In genomic region chr5:169037478-169037877, GRCh38 we compare ENCODE assay signal across 15 cellular contexts.
DNase-seq lines count a peak whose midpoint lies in the region; ATAC-seq and TF ChIP-seq lines count a peak whose summit lies in the region.
"Had no signal": no experiment of that assay in that cellular context is flagged by ENCODE, and none has a peak within 500 bp of the region (broad histone marks: within the 10 kb centered on the region; RNA-seq: fewer than 3 reads in every experiment).

No MANE protein-coding gene starts in this region.

- H3K36me3 ChIP-seq in cardiac muscle cell (no peaks in the 10 kb centered on the region), neural progenitor cell (no peaks in the 10 kb centered on the region), Karpas-422 (ENCODE audit: insufficient read depth, low read length) (no peaks in the 10 kb centered on the region)
- H3K36me3 ChIP-seq: BLaER1 treated with 17β-estradiol and CSF1 and Interleukin-3, amounts not matched to agents 10 nM and 100 nM had no signal

- no peak overlapping the region for H2AFZ ChIP-seq in neural progenitor cell (replicated peaks)
- H2AFZ ChIP-seq in Karpas-422 (ENCODE audit: low read length) = no peak overlapping the region

- intact Hi-C loops in left ventricle myocardium superior (cut with micrococcal nuclease) = no loop called here

- no peaks in the 10 kb centered on the region for H3K9me3 Mint-ChIP-seq in neural progenitor cell

- no peak for TF ChIP-seq CTCF in cardiac muscle cell (IDR thresholded peaks at IDR 0.05; ENCODE audit: low read depth, low read length)
- no peak for TF ChIP-seq CTCF in neural progenitor cell (IDR thresholded peaks at IDR 0.05)

- H3K4me3 ChIP-seq in cardiac muscle cell (no peak overlapping the region), neural progenitor cell (no peak overlapping the region), Karpas-422 (ENCODE audit: low read length) (no peak overlapping the region)
- H3K4me3 ChIP-seq: BLaER1 treated with 17β-estradiol and CSF1 and Interleukin-3, amounts not matched to agents 10 nM and 100 nM had no signal

- H3F3A ChIP-seq in neural progenitor cell (ENCODE audit: low read depth) = peaks cover 19% of the 10 kb centered on the region

- H3K27ac ChIP-seq in cardiac muscle cell (peak overlapping the region; percentile 19), neural progenitor cell (no peak overlapping the region), Karpas-422 (ENCODE audit: low read length) (no peak overlapping the region)
- H3K27ac ChIP-seq: BLaER1 treated with 17β-estradiol and CSF1 and Interleukin-3, amounts not matched to agents 10 nM and 100 nM had no signal

- no peaks in the 10 kb centered on the region for H3K9me3 ChIP-seq in cardiac muscle cell (ENCODE audit: low read depth)
- no peaks in the 10 kb centered on the region for H3K9me3 ChIP-seq in neural progenitor cell (ENCODE audit: low read depth)
- no peaks in the 10 kb centered on the region for H3K9me3 ChIP-seq in Karpas-422 (ENCODE audit: low read length)

- ATAC-seq in left ventricle myocardium superior = no peak

- peaks cover 1% of the 10 kb centered on the region for H3K36me3 Mint-ChIP-seq in neural progenitor cell
- H3K36me3 Mint-ChIP-seq: CD4-positive, CD25-positive, alpha-beta regulatory T cell; IgD-negative memory B cell had no signal

- no peak overlapping the region for H3K27ac Mint-ChIP-seq in neural progenitor cell
- H3K27ac Mint-ChIP-seq: CD4-positive, CD25-positive, alpha-beta regulatory T cell; H9; HFFc6; IgD-negative memory B cell had no signal

- H3K9me2 ChIP-seq in Karpas-422 (replicated peaks; ENCODE audit: insufficient read depth, low read length) = no peaks in the 10 kb centered on the region

- no peaks in the 10 kb centered on the region for H3K27me3 ChIP-seq in cardiac muscle cell
- H3K27me3 ChIP-seq in neural progenitor cell = no peaks in the 10 kb centered on the region
- H3K27me3 ChIP-seq in Karpas-422 (ENCODE audit: low read length) = no peaks in the 10 kb centered on the region
- H3K27me3 ChIP-seq: BLaER1 treated with 17β-estradiol and CSF1 and Interleukin-3, amounts not matched to agents 10 nM and 100 nM had no signal

- H3K4me2 ChIP-seq in neural progenitor cell = peak overlapping the region; percentile 14
- no peak overlapping the region for H3K4me2 ChIP-seq in Karpas-422 (ENCODE audit: low read depth, low read length, poor library complexity, severe bottlenecking)
- H3K4me2 ChIP-seq: BLaER1 treated with 17β-estradiol and CSF1 and Interleukin-3, amounts not matched to agents 10 nM and 100 nM had no signal

- H3K4me3 Mint-ChIP-seq in neural progenitor cell = no peak overlapping the region
- H3K4me3 Mint-ChIP-seq: CD4-positive, CD25-positive, alpha-beta regulatory T cell; H9; HFFc6; IgD-negative memory B cell had no signal

- H4K20me1 ChIP-seq in neural progenitor cell (ENCODE audit: low read depth) (no peaks in the 10 kb centered on the region), Karpas-422 (ENCODE audit: insufficient read depth, low read depth, low read length) (no peaks in the 10 kb centered on the region)
- H4K20me1 ChIP-seq: BLaER1 treated with 17β-estradiol and CSF1 and Interleukin-3, amounts not matched to agents 10 nM and 100 nM had no signal

- no peak overlapping the region for H3K9ac ChIP-seq in neural progenitor cell
- H3K9ac ChIP-seq in Karpas-422 (ENCODE audit: low read length) = no peak overlapping the region
- H3K9ac ChIP-seq: BLaER1 treated with 17β-estradiol and CSF1 and Interleukin-3, amounts not matched to agents 10 nM and 100 nM had no signal

- no peaks in the 10 kb centered on the region for H3K27me3 Mint-ChIP-seq in neural progenitor cell (ENCODE audit: insufficient read depth, low read depth)
- H3K27me3 Mint-ChIP-seq: CD4-positive, CD25-positive, alpha-beta regulatory T cell had no signal

- H3K4me1 Mint-ChIP-seq in neural progenitor cell = peaks cover 33% of the 10 kb centered on the region
- H3K4me1 Mint-ChIP-seq: CD4-positive, CD25-positive, alpha-beta regulatory T cell; IgD-negative memory B cell had no signal

- no peaks in the 10 kb centered on the region for H3K79me2 ChIP-seq in neural progenitor cell (ENCODE audit: low read depth)
- H3K79me2 ChIP-seq in Karpas-422 (ENCODE audit: low read length) = no peaks in the 10 kb centered on the region

- peak in 1 of 2 donors; percentile 61 for DNase-seq in cardiac muscle cell (ENCODE audit: low read depth in 1 of 2, low spot score in 1 of 2)
- DNase-seq in left ventricle myocardium superior = no peak
- peak; percentile 56 for DNase-seq in ecto neural progenitor cell (ENCODE audit: low spot score)
- DNase-seq in neural progenitor cell (ENCODE audit: low spot score) = peak; percentile 45
- no peak for DNase-seq in Karpas-422
- no peak for DNase-seq in GM19238 (ENCODE audit: insufficient read length, low spot score)
- no peak for DNase-seq in NCI-H1092 treated with DMSO at 0.1 percent for 48 hours (lab: John Stamatoyannopoulos, UW)
- DNase-seq: ACHN; CD4-positive, CD25-positive, alpha-beta regulatory T cell; DMS53; GOT3; H9; HFFc6 had no signal

- H3K4me1 ChIP-seq in cardiac muscle cell (ENCODE audit: low read depth) (peaks cover 19% of the 10 kb centered on the region), neural progenitor cell (peaks cover 24% of the 10 kb centered on the region), Karpas-422 (ENCODE audit: low read length) (no peaks in the 10 kb centered on the region)
- H3K4me1 ChIP-seq: BLaER1 treated with 17β-estradiol and CSF1 and Interleukin-3, amounts not matched to agents 10 nM and 100 nM had no signal

Comparison
In these comparisons a context has a peak if more than half of its experiments do, and no peak if none do; other contexts are left out.
1. DNase-seq: peak in ecto neural progenitor cell (single experiment) and neural progenitor cell (single experiment); none in left ventricle myocardium superior (single experiment), Karpas-422 (single experiment), GM19238 (single experiment) and NCI-H1092 treated with DMSO at 0.1 percent for 48 hours (single experiment).